ENCODE assay signal across 1 cellular context in genomic region chr18:32308493-32309120, GRCh38.
TF ChIP-seq lines count a peak whose summit lies in the region.

No MANE protein-coding gene starts in this region.

TF ChIP-seq in WTC11, 78 proteins besides CTCF, POLR2A, EP300 and RAD21 (continued from another document):
- TF ChIP-seq AFF4 (CRISPR knock-in tag; IDR thresholded peaks at IDR 0.05; ENCODE audit: borderline replicate concordance) (no peak), ZBTB43 (CRISPR knock-in tag; IDR thresholded peaks at IDR 0.05) (no peak)
